Comparison of ENCODE assay signal across 10 cellular contexts in the genomic region with DNA sequence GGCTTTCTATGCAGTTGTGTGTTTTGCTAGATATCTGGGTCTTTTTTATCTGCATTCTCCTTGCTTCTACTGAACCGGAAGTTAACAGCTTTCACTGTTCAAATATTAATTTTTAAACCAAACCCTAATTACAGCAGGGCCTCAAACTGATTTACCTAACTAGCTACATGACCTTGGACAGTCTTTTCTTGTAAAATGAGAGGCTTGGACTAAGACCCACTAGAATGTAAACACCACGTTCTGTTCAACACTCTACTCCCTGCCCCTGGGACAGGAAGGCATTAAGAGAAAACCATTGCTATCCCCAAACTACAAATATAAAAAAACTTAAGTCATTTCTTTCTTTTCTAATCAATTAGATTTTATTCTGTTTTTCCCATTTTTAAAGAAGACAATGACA. TPM values are rescaled to one million over a fixed set of nuclear protein-coding genes. Genes with fewer than 3 reads are reported as not detected.
A peak's percentile ranks its signal among the peaks of the same experiment; 100 is the strongest.
DNase-seq lines count a peak whose midpoint lies in the region; ATAC-seq, FAIRE-seq and TF ChIP-seq lines count a peak whose summit lies in the region.
"Had no signal": no experiment of that assay in that cellular context is flagged by ENCODE, and none has a peak within 500 bp of the region (broad histone marks: within the 10 kb centered on the region; RNA-seq: fewer than 3 reads in every experiment).

No MANE protein-coding gene starts in this region.

- intact Hi-C loops in heart right ventricle (cut with DNase I) (loop anchor here in 6 of 10 donors (5.0 to 10.0 kb wide), 6 partner anchors 39 to 69 kb away; no protein-coding TSS in a partner anchor), Right ventricle myocardium superior (cut with DNase I) (loop anchor here (10.0 kb wide), 1 partner anchor 63 kb away; no protein-coding TSS in a partner anchor), transverse colon (cut with DNase I; ENCODE audit: low total_unique reads) (no loop called here)

- H3K27ac Mint-ChIP-seq in T-cell, result peak overlapping the region; percentile 58 to 84
- H3K27ac Mint-ChIP-seq: mesothelial cell of epicardium had no signal

- CTCF ChIA-PET in T-cell (lab: Charles Lee), result interaction anchor here in 1 of 2 donors (1.8 kb wide), 1 partner anchor 11 kb away, joined by 5 read pairs; no protein-coding TSS in a partner anchor

- DNase-seq in heart right ventricle, result no peak
- no peak for DNase-seq in Right ventricle myocardium superior
- no peak for DNase-seq in T-cell
- no peak for DNase-seq in transverse colon
- DNase-seq in NCI-H1694 (lab: John Stamatoyannopoulos, UW), result no peak
- DNase-seq: stimulated activated CD8-positive, alpha-beta memory T cell treated with anti-CD3 and anti-CD28 coated beads, Interleukin-4, amount 100 ng/mL, for 48 hours had no signal

- TF ChIP-seq EP300 in transverse colon (IDR thresholded peaks at IDR 0.05; ENCODE audit: low read depth), result no peak

- in situ Hi-C loops in transverse colon (cut with MboI; ENCODE audit: low pct_ligation_motif_present in 1 of 4, low pct_unique_long_range_greater_than_20kb in 1 of 4, low sequenced_read_pairs in 3 of 4), result no loop called here

- no peaks in the 10 kb centered on the region for H3K27me3 ChIP-seq in heart right ventricle
- H3K27me3 ChIP-seq in transverse colon, result no peaks in the 10 kb centered on the region

- H3K4me3 ChIP-seq in heart right ventricle (peak overlapping the region in 8 of 10 donors; percentile 3 to 96 (median 40)), transverse colon (peak overlapping the region in 1 of 4 donors; percentile 62)

- H3K4me3 Mint-ChIP-seq in T-cell, result peak overlapping the region; percentile 71 to 97 (median 88)
- H3K4me3 Mint-ChIP-seq: mesothelial cell of epicardium had no signal

- H3K9me3 Mint-ChIP-seq in T-cell, result no peaks in the 10 kb centered on the region
- H3K9me3 Mint-ChIP-seq: mesothelial cell of epicardium had no signal

- H3K27me3 Mint-ChIP-seq in T-cell, result no peaks in the 10 kb centered on the region

- WGBS in heart right ventricle, 2 donors, result 13 to 18% methylated on average over 2 of the region's 2 CpGs
- WGBS in transverse colon (ENCODE audit: low coverage in 1 of 2), 2 donors, result 9 to 12% methylated on average over 2 of the region's 2 CpGs

- H3K9me3 ChIP-seq in heart right ventricle, result no peaks in the 10 kb centered on the region
- H3K9me3 ChIP-seq in transverse colon, result no peaks in the 10 kb centered on the region

- POLR2A ChIA-PET in T-cell (lab: Charles Lee), result interaction anchor here in 1 of 2 donors (1.6 kb wide), 1 partner anchor 11 kb away, joined by 5 read pairs; no protein-coding TSS in a partner anchor

- H3K4me1 ChIP-seq in heart right ventricle (peaks cover 2 to 81% (median 75%) of the 10 kb centered on the region in 9 donors), transverse colon (peaks cover 29 to 78% (median 50%) of the 10 kb centered on the region in 4 donors)

- TF ChIP-seq CTCF in heart right ventricle (IDR thresholded peaks at IDR 0.05) (no peak), transverse colon (IDR thresholded peaks at IDR 0.05) (no peak)

- H3K27ac ChIP-seq in heart right ventricle, result peak overlapping the region; percentile 39 to 99 (median 95)
- H3K27ac ChIP-seq in transverse colon, result peak overlapping the region; percentile 91 to 97 (median 94)

- TF ChIP-seq POLR2A in transverse colon (IDR thresholded peaks at IDR 0.05), result no peak

- peak; percentile 85 for FAIRE-seq in islet of Langerhans (lab: Jason Lieb, UNC)

- H3K36me3 ChIP-seq in heart right ventricle (no peaks in the 10 kb centered on the region), transverse colon (no peaks in the 10 kb centered on the region)

- ATAC-seq in heart right ventricle (no peak), Right ventricle myocardium superior (ENCODE audit: poor library complexity) (no peak), T-cell (replicated peaks in 1 of 4) (no peak), HG03378 (IDR thresholded peaks at IDR 0.05; ENCODE audit: unreplicated experiment) (no peak), esophagus mucosa (no peak)

- H3K4me1 Mint-ChIP-seq in T-cell, result peaks cover 68 to 79% (median 77%) of the 10 kb centered on the region in 3 donors

- peaks cover 8% of the 10 kb centered on the region for H3K36me3 Mint-ChIP-seq in T-cell
- H3K36me3 Mint-ChIP-seq: mesothelial cell of epicardium had no signal

RNA-seq across cellular contexts. Expression of gene USP24, which starts 3.7 kb away (rescaled TPM):
- 10 to 100 TPM; 31.4 to 49.7 (median 42.5) TPM for total RNA-seq in heart right ventricle
- polyA plus RNA-seq in heart right ventricle, result 10 to 100 TPM in 1 of 2 donors, 1 to 10 TPM in 1; 7.1 to 13.4 TPM
- 32.9 TPM for total RNA-seq in Right ventricle myocardium superior
- 10 to 100 TPM; 58.9 to 90.7 (median 64.0) TPM for total RNA-seq in T-cell
- 10 to 100 TPM; 30.7 to 79.4 (median 48.9) TPM for total RNA-seq in transverse colon
- total RNA-seq in esophagus mucosa, result 21.8 TPM
